17 cellular contexts compared by ENCODE assay signal in genomic region chr15:64515196-64515595, GRCh38. TPM values are rescaled to one million over a fixed set of nuclear protein-coding genes. Genes with fewer than 3 reads are reported as not detected.
A peak's percentile ranks its signal among the peaks of the same experiment; 100 is the strongest.
DNase-seq lines count a peak whose midpoint lies in the region; ATAC-seq lines count a peak whose summit lies in the region.
"Had no signal": no experiment of that assay in that cellular context is flagged by ENCODE, and none has a peak within 500 bp of the region (broad histone marks: within the 10 kb centered on the region; RNA-seq: fewer than 3 reads in every experiment).

No MANE protein-coding gene starts in this region.

- H3K36me3 Mint-ChIP-seq in stimulated activated naive CD8-positive, alpha-beta T cell treated with anti-CD3 and anti-CD28 coated beads, Interleukin-15, Interleukin-2, amounts not matched to agents 100 ng/mL and 50 ng/mL, for 24 hours (ENCODE audit: low read depth): peaks cover 18% of the 10 kb centered on the region
- H3K36me3 Mint-ChIP-seq in activated naive CD8-positive, alpha-beta T cell treated with anti-CD3 and anti-CD28 coated beads for 36 hours: peaks cover 19% of the 10 kb centered on the region

- H3K9me3 Mint-ChIP-seq in stimulated activated naive CD8-positive, alpha-beta T cell treated with anti-CD3 and anti-CD28 coated beads, Interleukin-15, Interleukin-2, amounts not matched to agents 100 ng/mL and 50 ng/mL, for 24 hours: no peaks in the 10 kb centered on the region
- H3K9me3 Mint-ChIP-seq in stimulated activated naive CD8-positive, alpha-beta T cell treated with anti-CD3 and anti-CD28 coated beads, Interleukin-15, amount 100 ng/mL, for 72 hours: no peaks in the 10 kb centered on the region
- no peaks in the 10 kb centered on the region for H3K9me3 Mint-ChIP-seq in activated naive CD8-positive, alpha-beta T cell treated with anti-CD3 and anti-CD28 coated beads for 36 hours
- H3K9me3 Mint-ChIP-seq: activated CD8-positive, alpha-beta T cell treated with anti-CD3 and anti-CD28 coated beads for 36 hours had no signal

- H3K4me1 Mint-ChIP-seq in stimulated activated naive CD8-positive, alpha-beta T cell treated with anti-CD3 and anti-CD28 coated beads, Interleukin-15, Interleukin-2, amounts not matched to agents 100 ng/mL and 50 ng/mL, for 24 hours (ENCODE audit: low read depth): peaks cover 56% of the 10 kb centered on the region
- peaks cover 65% of the 10 kb centered on the region for H3K4me1 Mint-ChIP-seq in stimulated activated naive CD8-positive, alpha-beta T cell treated with anti-CD3 and anti-CD28 coated beads, Interleukin-15, amount 100 ng/mL, for 72 hours
- peaks cover 60% of the 10 kb centered on the region for H3K4me1 Mint-ChIP-seq in activated naive CD8-positive, alpha-beta T cell treated with anti-CD3 and anti-CD28 coated beads for 36 hours

- H3K4me3 Mint-ChIP-seq in stimulated activated naive CD8-positive, alpha-beta T cell treated with anti-CD3 and anti-CD28 coated beads, Interleukin-15, Interleukin-2, amounts not matched to agents 100 ng/mL and 50 ng/mL, for 24 hours: no peak overlapping the region
- peak overlapping the region in 1 of 2 donors; percentile 33 for H3K4me3 Mint-ChIP-seq in stimulated activated naive CD8-positive, alpha-beta T cell treated with anti-CD3 and anti-CD28 coated beads, Interleukin-15, amount 100 ng/mL, for 72 hours
- no peak overlapping the region for H3K4me3 Mint-ChIP-seq in activated naive CD8-positive, alpha-beta T cell treated with anti-CD3 and anti-CD28 coated beads for 36 hours

- no peak for DNase-seq in stimulated activated naive CD8-positive, alpha-beta T cell treated with anti-CD3 and anti-CD28 coated beads, Interleukin-15, amount 100 ng/mL, for 72 hours
- DNase-seq in activated naive CD8-positive, alpha-beta T cell treated with anti-CD3 and anti-CD28 coated beads for 36 hours: no peak
- DNase-seq in left kidney (ENCODE audit: low read depth, low spot score) (peak; percentile 18), SKM-1 treated with dmso at 0.1 percent for 144 hours (lab: John Stamatoyannopoulos, UW; ENCODE audit: unreplicated experiment) (no peak), GM19240 (ENCODE audit: insufficient read length, low spot score) (no peak), cerebellar nuclear complex (lab: John Stamatoyannopoulos, UW) (no peak)
- DNase-seq in stimulated activated naive CD4-positive, alpha-beta T cell treated with Interleukin-2 at 50 U/mL for 16 hours (lab: John Stamatoyannopoulos, UW): no peak
- DNase-seq: activated CD8-positive, alpha-beta T cell treated with anti-CD3 and anti-CD28 coated beads for 36 hours; AML-193; DMS79; H7; Kasumi-1; NCI-H187; NCI-H526; RPMI8226; T1000 had no signal

- no peaks in the 10 kb centered on the region for H3K27me3 Mint-ChIP-seq in stimulated activated naive CD8-positive, alpha-beta T cell treated with anti-CD3 and anti-CD28 coated beads, Interleukin-15, Interleukin-2, amounts not matched to agents 100 ng/mL and 50 ng/mL, for 24 hours
- H3K27me3 Mint-ChIP-seq in stimulated activated naive CD8-positive, alpha-beta T cell treated with anti-CD3 and anti-CD28 coated beads, Interleukin-15, amount 100 ng/mL, for 72 hours: no peaks in the 10 kb centered on the region
- no peaks in the 10 kb centered on the region for H3K27me3 Mint-ChIP-seq in activated naive CD8-positive, alpha-beta T cell treated with anti-CD3 and anti-CD28 coated beads for 36 hours
- H3K27me3 Mint-ChIP-seq: activated CD8-positive, alpha-beta T cell treated with anti-CD3 and anti-CD28 coated beads for 36 hours had no signal

- peak overlapping the region; percentile 82 for H3K27ac Mint-ChIP-seq in stimulated activated naive CD8-positive, alpha-beta T cell treated with anti-CD3 and anti-CD28 coated beads, Interleukin-15, Interleukin-2, amounts not matched to agents 100 ng/mL and 50 ng/mL, for 24 hours
- H3K27ac Mint-ChIP-seq in stimulated activated naive CD8-positive, alpha-beta T cell treated with anti-CD3 and anti-CD28 coated beads, Interleukin-15, amount 100 ng/mL, for 72 hours: no peak overlapping the region
- H3K27ac Mint-ChIP-seq in activated naive CD8-positive, alpha-beta T cell treated with anti-CD3 and anti-CD28 coated beads for 36 hours: peak overlapping the region; percentile 59

- no peak for ATAC-seq in stimulated activated naive CD8-positive, alpha-beta T cell treated with anti-CD3 and anti-CD28 coated beads, Interleukin-15, amount 100 ng/mL, for 72 hours

RNA-seq across cellular contexts. Expression of gene ZNF609, which starts 54.8 kb away (rescaled TPM):
- total RNA-seq in activated naive CD8-positive, alpha-beta T cell treated with anti-CD3 and anti-CD28 coated beads for 36 hours: 10 to 100 TPM; 32.4 to 35.3 TPM

Comparison
In these comparisons a context has a peak if more than half of its experiments do, and no peak if none do; other contexts are left out.
1. H3K27ac Mint-ChIP-seq: peak in stimulated activated naive CD8-positive, alpha-beta T cell treated with anti-CD3 and anti-CD28 coated beads, Interleukin-15, Interleukin-2, amounts not matched to agents 100 ng/mL and 50 ng/mL, for 24 hours (single experiment) and activated naive CD8-positive, alpha-beta T cell treated with anti-CD3 and anti-CD28 coated beads for 36 hours (single experiment); none in stimulated activated naive CD8-positive, alpha-beta T cell treated with anti-CD3 and anti-CD28 coated beads, Interleukin-15, amount 100 ng/mL, for 72 hours (0 of 2).